In the genomic region with DNA sequence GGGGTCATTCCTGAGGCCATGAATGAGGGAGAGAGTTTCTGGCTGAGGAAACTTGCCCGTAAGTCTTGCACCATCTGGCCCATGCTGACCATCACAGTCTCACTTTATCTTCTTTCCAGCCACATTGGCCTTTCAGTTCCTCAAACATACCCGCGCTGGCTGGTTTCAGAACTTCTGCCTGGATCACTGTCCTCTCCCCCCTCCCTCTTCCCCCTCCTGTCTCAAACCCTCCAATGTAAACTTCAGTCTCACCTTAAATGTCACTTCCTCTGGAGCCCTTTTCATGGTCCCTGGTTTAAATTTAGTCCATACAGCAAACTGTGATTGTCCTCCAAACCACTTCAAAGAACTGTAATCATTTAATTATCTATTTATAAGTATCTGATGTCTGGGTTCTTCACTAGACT, we compare ENCODE assay signal across 12 cellular contexts. TPM values are rescaled to one million over a fixed set of nuclear protein-coding genes. Genes with fewer than 3 reads are reported as not detected.
DNase-seq lines count a peak whose midpoint lies in the region; ATAC-seq and TF ChIP-seq lines count a peak whose summit lies in the region.
"Had no signal": no experiment of that assay in that cellular context is flagged by ENCODE, and none has a peak within 500 bp of the region (broad histone marks: within the 10 kb centered on the region; RNA-seq: fewer than 3 reads in every experiment).

No MANE protein-coding gene starts in this region.

- no peak for TF ChIP-seq POLR2A in vagina (IDR thresholded peaks at IDR 0.05)

- H3K27me3 ChIP-seq in layer of hippocampus (ENCODE audit: control insufficient read depth, insufficient read depth, low read length) (no peaks in the 10 kb centered on the region), upper lobe of right lung (no peaks in the 10 kb centered on the region), vagina (no peaks in the 10 kb centered on the region)

- H3K4me1 ChIP-seq in upper lobe of right lung (peaks cover 27% of the 10 kb centered on the region), vagina (peaks cover 24% of the 10 kb centered on the region)

- H3K27ac ChIP-seq in layer of hippocampus (ENCODE audit: low read depth, low read length) = peak overlapping the region; percentile 42
- H3K27ac ChIP-seq in upper lobe of right lung = no peak overlapping the region
- H3K27ac ChIP-seq in vagina = no peak overlapping the region

- H3K4me3 ChIP-seq in upper lobe of right lung = no peak overlapping the region
- H3K4me3 ChIP-seq in vagina = no peak overlapping the region

- H3K36me3 ChIP-seq in upper lobe of right lung = no peaks in the 10 kb centered on the region
- H3K36me3 ChIP-seq in vagina = no peaks in the 10 kb centered on the region

- TF ChIP-seq CTCF in upper lobe of right lung (IDR thresholded peaks at IDR 0.05) (no peak), vagina (IDR thresholded peaks at IDR 0.05) (no peak)

- DNase-seq in activated CD4-positive, CD25-positive, alpha-beta regulatory T cell (lab: John Stamatoyannopoulos, UW) = no peak
- no peak for DNase-seq in upper lobe of right lung
- DNase-seq in stimulated activated CD4-positive, alpha-beta T cell treated with anti-CD3 and anti-CD28 coated beads, Interleukin-2, amount 100 ng/mL, for 24 hours = no peak
- DNase-seq in vagina (ENCODE audit: extremely low spot score in 2 of 2) = no peak
- DNase-seq: islet precursor cell, right cardiac atrium had no signal

- H3K9me3 ChIP-seq in upper lobe of right lung (no peaks in the 10 kb centered on the region), vagina (no peaks in the 10 kb centered on the region)

- peak; percentile 42 for ATAC-seq in GM18517 (IDR thresholded peaks at IDR 0.05; ENCODE audit: unreplicated experiment)
- ATAC-seq in GM21576 (IDR thresholded peaks at IDR 0.05; ENCODE audit: unreplicated experiment) = peak; percentile 33
- peak; percentile 30 for ATAC-seq in HG03457 (IDR thresholded peaks at IDR 0.05; ENCODE audit: unreplicated experiment)
- ATAC-seq in upper lobe of right lung = no peak
- ATAC-seq: right cardiac atrium had no signal

- intact Hi-C loops in upper lobe of right lung (cut with DNase I) (no loop called here), vagina (cut with DNase I) (no loop called here)

RNA-seq across cellular contexts. Expression of gene TMEM109, which starts 3.7 kb away (rescaled TPM):
- total RNA-seq in upper lobe of right lung = 156 TPM
- 127 TPM for total RNA-seq in vagina

RNA-seq across cellular contexts. Expression of gene PRPF19, which starts 3.9 kb away (rescaled TPM):
- total RNA-seq in upper lobe of right lung (59.8 TPM), vagina (54.0 TPM)

RNA-seq across cellular contexts. Expression of gene TMEM132A, which starts 14.0 kb away (rescaled TPM):
- total RNA-seq in upper lobe of right lung = 18.4 TPM
- total RNA-seq in vagina = 6.1 TPM

RNA-seq across cellular contexts. Expression of gene SLC15A3, which starts 41.7 kb away (rescaled TPM):
- total RNA-seq in upper lobe of right lung = 139 TPM
- 23.1 TPM for total RNA-seq in vagina

RNA-seq across cellular contexts. Expression of gene ZP1, which starts 42.9 kb away (rescaled TPM):
- total RNA-seq in upper lobe of right lung (not detected), vagina (not detected)
- total RNA-seq: Daoy, right cardiac atrium, SK-MEL-5 had no signal
